17 cellular contexts compared by ENCODE assay signal in genomic region chr3:102079809-102080197, GRCh38.
DNase-seq lines count a peak whose midpoint lies in the region; ATAC-seq and TF ChIP-seq lines count a peak whose summit lies in the region.
"Had no signal": no experiment of that assay in that cellular context is flagged by ENCODE, and none has a peak within 500 bp of the region (broad histone marks: within the 10 kb centered on the region; RNA-seq: fewer than 3 reads in every experiment).

No MANE protein-coding gene starts in this region.

- no peaks in the 10 kb centered on the region for H3K27me3 Mint-ChIP-seq in activated B cell treated with CpG ODN at 0.5 μM for 24 hours

- peak overlapping the region; percentile 87 for H3K27ac Mint-ChIP-seq in activated B cell treated with CpG ODN at 0.5 μM for 24 hours

- H3K4me3 ChIP-seq in lower lobe of right lung (no peak overlapping the region), upper lobe of right lung (no peak overlapping the region)
- H3K4me3 ChIP-seq: ascending aorta, sigmoid colon, SK-N-MC had no signal

- H3K27ac ChIP-seq in lower lobe of right lung (no peak overlapping the region), upper lobe of right lung (peak overlapping the region; percentile 69)
- H3K27ac ChIP-seq: SK-N-MC had no signal

- intact Hi-C loops in activated B cell treated with CpG ODN at 0.5 μM for 24 hours (cut with micrococcal nuclease) (loop anchor here (2.0 to 5.0 kb wide), 3 partner anchors 13 to 142 kb away; no protein-coding TSS in a partner anchor), lower lobe of right lung (cut with DNase I) (no loop called here), upper lobe of right lung (cut with DNase I) (no loop called here)

- ATAC-seq in activated B cell treated with CpG ODN at 0.5 μM for 24 hours (ENCODE audit: low read depth) (no peak), lower lobe of right lung (peak; percentile 64 to 70), upper lobe of right lung (peak; percentile 66)
- ATAC-seq: Panc1 had no signal

- H3K4me1 ChIP-seq in lower lobe of right lung = peaks cover 8% of the 10 kb centered on the region
- H3K4me1 ChIP-seq in upper lobe of right lung = peaks cover 14% of the 10 kb centered on the region
- H3K4me1 ChIP-seq: ascending aorta had no signal

- peaks cover 37% of the 10 kb centered on the region for H3K4me1 Mint-ChIP-seq in activated B cell treated with CpG ODN at 0.5 μM for 24 hours

- H3K36me3 ChIP-seq in lower lobe of right lung (no peaks in the 10 kb centered on the region), upper lobe of right lung (no peaks in the 10 kb centered on the region)
- H3K36me3 ChIP-seq: ascending aorta, sigmoid colon had no signal

- H3K9me3 Mint-ChIP-seq in activated B cell treated with CpG ODN at 0.5 μM for 24 hours = no peaks in the 10 kb centered on the region

- no peaks in the 10 kb centered on the region for H3K36me3 Mint-ChIP-seq in activated B cell treated with CpG ODN at 0.5 μM for 24 hours (ENCODE audit: low read depth)

- DNase-seq in stimulated activated CD4-positive, alpha-beta T cell treated with anti-CD3 and anti-CD28 coated beads, Interleukin-15, amount 100 ng/mL, for 24 hours = peak; percentile 22
- DNase-seq in stimulated activated CD4-positive, alpha-beta T cell treated with anti-CD3 and anti-CD28 coated beads, Interleukin-4, amount 100 ng/mL, for 24 hours = no peak
- DNase-seq in activated B cell treated with CpG ODN at 0.5 μM for 24 hours = no peak
- no peak for DNase-seq in lower lobe of right lung
- no peak for DNase-seq in upper lobe of right lung
- no peak for DNase-seq in NCI-H526 (lab: John Stamatoyannopoulos, UW)
- no peak for DNase-seq in effector CD4-positive, alpha-beta T cell
- no peak for DNase-seq in germinal center (ENCODE audit: low spot score)
- DNase-seq: activated CD8-positive, alpha-beta memory T cell treated with anti-CD3 and anti-CD28 coated beads, Interleukin-2, amount 50 U/mL, for 48 hours; midbrain; NCI-H2107; NCI-H69; sigmoid colon; stimulated activated naive CD4-positive, alpha-beta T cell treated with Interleukin-2 at 50 U/mL for 16 hours had no signal

- CTCF ChIA-PET in activated B cell treated with CpG ODN at 0.5 μM for 24 hours (lab: Charles Lee) = no interaction called here

- H3K9me3 ChIP-seq in lower lobe of right lung = no peaks in the 10 kb centered on the region
- no peaks in the 10 kb centered on the region for H3K9me3 ChIP-seq in upper lobe of right lung
- H3K9me3 ChIP-seq: ascending aorta, sigmoid colon had no signal

- TF ChIP-seq CTCF in activated B cell treated with CpG ODN at 0.5 μM for 24 hours (IDR thresholded peaks at IDR 0.05) = no peak
- no peak for TF ChIP-seq CTCF in lower lobe of right lung (IDR thresholded peaks at IDR 0.05)
- TF ChIP-seq CTCF in upper lobe of right lung (IDR thresholded peaks at IDR 0.05) = no peak

- H3K27me3 ChIP-seq in lower lobe of right lung (ENCODE audit: low read depth) (no peaks in the 10 kb centered on the region), upper lobe of right lung (no peaks in the 10 kb centered on the region)
- H3K27me3 ChIP-seq: ascending aorta, sigmoid colon had no signal

- H3K4me3 Mint-ChIP-seq in activated B cell treated with CpG ODN at 0.5 μM for 24 hours = no peak overlapping the region

- POLR2A ChIA-PET in activated B cell treated with CpG ODN at 0.5 μM for 24 hours (lab: Charles Lee) = interaction anchor here (0.6 to 0.7 kb wide), 2 partner anchors 21 to 136 kb away, joined by 3 to 4 read pairs; no protein-coding TSS in a partner anchor
